ENCODE assay signal across 13 cellular contexts in genomic region chr7:33698006-33698405, GRCh38.
"Had no signal": no experiment of that assay in that cellular context is flagged by ENCODE, and none has a peak within 500 bp of the region (broad histone marks: within the 10 kb centered on the region; RNA-seq: fewer than 3 reads in every experiment).

No MANE protein-coding gene starts in this region.

- H3K27me3 Mint-ChIP-seq: activated naive CD8-positive, alpha-beta T cell treated with anti-CD3 and anti-CD28 coated beads, Interleukin-2, amount 50 U/mL, for 24 hours; natural killer cell treated with Interleukin-12 subunit alpha and Interleukin-12 subunit beta and Interleukin-15 and Interleukin-18, amount 100 ng/mL, for 72 hours; stimulated activated naive CD8-positive, alpha-beta T cell treated with anti-CD3 and anti-CD28 coated beads, Interleukin-15, amount 100 ng/mL, for 72 hours had no signal

- H3K4me3 Mint-ChIP-seq: activated CD8-positive, alpha-beta T cell treated with anti-CD3 and anti-CD28 coated beads, Interleukin-2, amount 10 ng/mL, durations not matched to agents 7 days and 5 days; activated naive CD8-positive, alpha-beta T cell treated with anti-CD3 and anti-CD28 coated beads, Interleukin-2, amount 50 U/mL, for 24 hours; immature natural killer cell; natural killer cell treated with Interleukin-12 subunit alpha and Interleukin-12 subunit beta and Interleukin-15 and Interleukin-18, amount 100 ng/mL, for 72 hours; stimulated activated naive CD8-positive, alpha-beta T cell treated with anti-CD3 and anti-CD28 coated beads, Interleukin-15, amount 100 ng/mL, for 72 hours; T-helper 1 cell treated with Interleukin-12 subunit alpha and Interleukin-12 subunit beta and Interleukin-4 antibody, amounts not matched to agents 30 μg/mL and 1 μg/mL, for 36 hours had no signal

- DNase-seq: activated CD4-positive, alpha-beta T cell treated with anti-CD3 and anti-CD28 coated beads for 4 hours; activated CD8-positive, alpha-beta memory T cell treated with anti-CD3 and anti-CD28 coated beads, Interleukin-2, amount 50 U/mL, for 48 hours; activated CD8-positive, alpha-beta T cell treated with anti-CD3 and anti-CD28 coated beads, Interleukin-2, amount 10 ng/mL, durations not matched to agents 7 days and 5 days; activated naive CD4-positive, alpha-beta T cell; activated naive CD8-positive, alpha-beta T cell treated with anti-CD3 and anti-CD28 coated beads, Interleukin-2, amount 50 U/mL, for 24 hours; effector CD4-positive, alpha-beta T cell; immature natural killer cell; ovary; stimulated activated CD4-positive, alpha-beta T cell treated with anti-CD3 and anti-CD28 coated beads, Interleukin-15, amount 100 ng/mL, for 24 hours; stimulated activated CD4-positive, alpha-beta T cell treated with anti-CD3 and anti-CD28 coated beads, Interleukin-4, amount 100 ng/mL, for 24 hours; stimulated activated naive CD8-positive, alpha-beta T cell treated with anti-CD3 and anti-CD28 coated beads, Interleukin-15, amount 100 ng/mL, for 72 hours had no signal

- H3K27ac Mint-ChIP-seq: activated CD8-positive, alpha-beta T cell treated with anti-CD3 and anti-CD28 coated beads, Interleukin-2, amount 10 ng/mL, durations not matched to agents 7 days and 5 days; activated naive CD8-positive, alpha-beta T cell treated with anti-CD3 and anti-CD28 coated beads, Interleukin-2, amount 50 U/mL, for 24 hours; immature natural killer cell; natural killer cell treated with Interleukin-12 subunit alpha and Interleukin-12 subunit beta and Interleukin-15 and Interleukin-18, amount 100 ng/mL, for 72 hours; stimulated activated naive CD8-positive, alpha-beta T cell treated with anti-CD3 and anti-CD28 coated beads, Interleukin-15, amount 100 ng/mL, for 72 hours; T-helper 1 cell treated with Interleukin-12 subunit alpha and Interleukin-12 subunit beta and Interleukin-4 antibody, amounts not matched to agents 30 μg/mL and 1 μg/mL, for 36 hours had no signal

- H3K4me3 ChIP-seq: ovary had no signal

- H3K36me3 ChIP-seq: ovary had no signal

- H3K4me1 Mint-ChIP-seq: activated naive CD8-positive, alpha-beta T cell treated with anti-CD3 and anti-CD28 coated beads, Interleukin-2, amount 50 U/mL, for 24 hours; stimulated activated naive CD8-positive, alpha-beta T cell treated with anti-CD3 and anti-CD28 coated beads, Interleukin-15, amount 100 ng/mL, for 72 hours had no signal

- H3K27me3 ChIP-seq: ovary had no signal

- H3K27ac ChIP-seq: ovary had no signal
